ENCODE assay signal across 9 cellular contexts in the genomic region with DNA sequence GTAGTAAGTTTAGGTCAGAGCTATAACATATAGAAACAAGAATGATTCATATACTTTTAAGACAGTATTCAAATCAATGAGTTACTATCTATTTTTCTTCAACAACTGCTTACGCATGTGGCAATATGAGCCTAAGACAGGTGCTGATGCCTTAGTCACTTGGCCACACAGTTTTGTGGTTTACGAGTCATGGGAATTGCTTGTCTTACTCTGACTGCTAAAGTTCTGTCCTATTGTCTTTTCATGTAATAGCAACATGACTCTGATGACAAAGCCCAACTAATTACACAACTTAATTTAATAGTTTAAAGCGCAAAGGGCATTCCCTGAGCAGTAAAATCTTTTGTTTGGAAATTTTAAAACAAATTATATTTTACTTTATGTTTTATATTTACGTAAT.
DNase-seq lines count a peak whose midpoint lies in the region; ATAC-seq and TF ChIP-seq lines count a peak whose summit lies in the region.
"Had no signal": no experiment of that assay in that cellular context is flagged by ENCODE, and none has a peak within 500 bp of the region (broad histone marks: within the 10 kb centered on the region; RNA-seq: fewer than 3 reads in every experiment).

No MANE protein-coding gene starts in this region.

- no peaks in the 10 kb centered on the region for H3K27me3 ChIP-seq in SJCRH30
- H3K27me3 ChIP-seq in naive thymus-derived CD4-positive, alpha-beta T cell (ENCODE audit: control insufficient read depth in 2 of 2, insufficient read depth in 2 of 2, low read length in 2 of 2) = no peaks in the 10 kb centered on the region
- H3K27me3 ChIP-seq in CD4-positive, alpha-beta T cell (ENCODE audit: control insufficient read depth, insufficient read depth, low read length) = no peaks in the 10 kb centered on the region

- H3K4me3 ChIP-seq in SJCRH30 = no peak overlapping the region
- H3K4me3 ChIP-seq in naive thymus-derived CD4-positive, alpha-beta T cell (ENCODE audit: low read length) = no peak overlapping the region

- POLR2A ChIA-PET in naive thymus-derived CD4-positive, alpha-beta T cell (lab: Charles Lee) = no interaction called here
- POLR2A ChIA-PET in CD4-positive, alpha-beta T cell (lab: Charles Lee) = no interaction called here

- ATAC-seq in naive thymus-derived CD4-positive, alpha-beta T cell = no peak
- ATAC-seq in GM19455 (IDR thresholded peaks at IDR 0.05; ENCODE audit: unreplicated experiment) = no peak
- ATAC-seq in CD4-positive, alpha-beta T cell (ENCODE audit: poor library complexity) = no peak

- H3K36me3 ChIP-seq in SJCRH30 = no peaks in the 10 kb centered on the region
- H3K36me3 ChIP-seq in naive thymus-derived CD4-positive, alpha-beta T cell (ENCODE audit: control insufficient read depth in 2 of 3, insufficient read depth in 3 of 3, low read length in 3 of 3) = no peaks in the 10 kb centered on the region

- no peaks in the 10 kb centered on the region for H3K9me3 ChIP-seq in SJCRH30 (replicated peaks)
- H3K9me3 ChIP-seq in naive thymus-derived CD4-positive, alpha-beta T cell (ENCODE audit: control insufficient read depth in 2 of 3, low read length in 3 of 3) = no peaks in the 10 kb centered on the region
- H3K9me3 ChIP-seq in CD4-positive, alpha-beta T cell (ENCODE audit: control insufficient read depth, low read length) = no peaks in the 10 kb centered on the region

- no peak overlapping the region for H3K4me3 Mint-ChIP-seq in HFFc6
- H3K4me3 Mint-ChIP-seq in naive thymus-derived CD4-positive, alpha-beta T cell = no peak overlapping the region
- H3K4me3 Mint-ChIP-seq in CD4-positive, alpha-beta T cell = no peak overlapping the region

- H3K27ac ChIP-seq in SJCRH30 = peak overlapping the region; percentile 80
- no peak overlapping the region for H3K27ac ChIP-seq in naive thymus-derived CD4-positive, alpha-beta T cell (ENCODE audit: low read depth, low read length)
- H3K27ac ChIP-seq in CD4-positive, alpha-beta T cell (ENCODE audit: low read depth, low read length) = no peak overlapping the region

- peaks cover 12% of the 10 kb centered on the region; the same call in 1 of the 2 replicates for H3K4me1 Mint-ChIP-seq in HFFc6 (ENCODE audit: low read depth)
- H3K4me1 Mint-ChIP-seq in naive thymus-derived CD4-positive, alpha-beta T cell = no peaks in the 10 kb centered on the region
- H3K4me1 Mint-ChIP-seq in CD4-positive, alpha-beta T cell (ENCODE audit: low read depth) = no peaks in the 10 kb centered on the region

- H3K9me3 Mint-ChIP-seq in HFFc6 = no peaks in the 10 kb centered on the region
- H3K9me3 Mint-ChIP-seq in naive thymus-derived CD4-positive, alpha-beta T cell = peaks cover 0 to 1% (median 0%) of the 10 kb centered on the region in 11 donors
- no peaks in the 10 kb centered on the region for H3K9me3 Mint-ChIP-seq in CD4-positive, alpha-beta T cell

- peak; percentile 9 for DNase-seq in GM03348 (ENCODE audit: low spot score)
- peak; percentile 70 for DNase-seq in HFFc6
- DNase-seq in SJCRH30 = peak; percentile 65 to 88
- DNase-seq in islet precursor cell = peak; percentile 78
- no peak for DNase-seq in naive thymus-derived CD4-positive, alpha-beta T cell
- no peak for DNase-seq in middle frontal gyrus (ENCODE audit: extremely low spot score, low spot score)
- DNase-seq in CD4-positive, alpha-beta T cell = no peak
- DNase-seq: T1000 had no signal

- H3K27me3 Mint-ChIP-seq in HFFc6 (ENCODE audit: insufficient read depth) = peaks cover 3% of the 10 kb centered on the region
- H3K27me3 Mint-ChIP-seq in naive thymus-derived CD4-positive, alpha-beta T cell = no peaks in the 10 kb centered on the region
- no peaks in the 10 kb centered on the region for H3K27me3 Mint-ChIP-seq in CD4-positive, alpha-beta T cell

- no peak overlapping the region for H3K27ac Mint-ChIP-seq in HFFc6
- no peak overlapping the region for H3K27ac Mint-ChIP-seq in naive thymus-derived CD4-positive, alpha-beta T cell
- H3K27ac Mint-ChIP-seq in CD4-positive, alpha-beta T cell = no peak overlapping the region

- no peaks in the 10 kb centered on the region for H3K36me3 Mint-ChIP-seq in HFFc6 (ENCODE audit: low read depth)
- H3K36me3 Mint-ChIP-seq in naive thymus-derived CD4-positive, alpha-beta T cell = peaks cover 0 to 35% (median 0%) of the 10 kb centered on the region in 5 donors
- no peaks in the 10 kb centered on the region for H3K36me3 Mint-ChIP-seq in CD4-positive, alpha-beta T cell (ENCODE audit: low read depth)

- H3K4me1 ChIP-seq in SJCRH30 = peaks cover 22% of the 10 kb centered on the region
- no peaks in the 10 kb centered on the region for H3K4me1 ChIP-seq in naive thymus-derived CD4-positive, alpha-beta T cell (ENCODE audit: control insufficient read depth in 2 of 2, insufficient read depth in 2 of 2, low read length in 2 of 2)

- intact Hi-C loops in naive thymus-derived CD4-positive, alpha-beta T cell (cut with micrococcal nuclease) = no loop called here
- intact Hi-C loops in CD4-positive, alpha-beta T cell (cut with DNase I, micrococcal nuclease) = no loop called here

- CTCF ChIA-PET in naive thymus-derived CD4-positive, alpha-beta T cell (lab: Charles Lee) = no interaction called here
- CTCF ChIA-PET in CD4-positive, alpha-beta T cell (lab: Charles Lee) = no interaction called here

- TF ChIP-seq CTCF in HFFc6 (IDR thresholded peaks at IDR 0.05) = no peak
- no peak for TF ChIP-seq CTCF in CD4-positive, alpha-beta T cell (IDR thresholded peaks at IDR 0.05)

Comparison
In these comparisons a context has a peak if more than half of its experiments do, and no peak if none do; other contexts are left out.
1. DNase-seq: peak in GM03348 (single experiment), HFFc6 (single experiment), SJCRH30 (2 of 2) and islet precursor cell (single experiment); none in naive thymus-derived CD4-positive, alpha-beta T cell (0 of 9), middle frontal gyrus (single experiment) and CD4-positive, alpha-beta T cell (0 of 10).